14 cellular contexts compared by ENCODE assay signal in the genomic region with DNA sequence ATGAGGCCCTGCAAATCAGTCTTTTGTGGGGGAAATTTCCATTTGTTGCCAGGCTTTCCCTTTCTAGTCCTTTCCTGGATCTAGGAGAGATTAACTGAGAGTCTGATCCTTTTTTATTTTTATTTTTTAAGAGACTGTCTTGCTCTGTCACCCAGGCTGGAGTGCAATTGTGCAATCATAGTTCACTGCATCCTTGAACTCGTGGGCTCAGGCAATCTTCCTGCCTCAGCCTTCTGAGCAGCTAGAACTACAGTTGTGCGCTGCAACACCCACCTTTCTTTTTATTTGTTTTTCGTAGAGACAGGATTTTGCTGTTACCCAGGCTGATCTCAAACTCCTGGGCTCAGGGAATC. TPM values are rescaled to one million over a fixed set of nuclear protein-coding genes. Genes with fewer than 3 reads are reported as not detected.
A peak's percentile ranks its signal among the peaks of the same experiment; 100 is the strongest.
DNase-seq lines count a peak whose midpoint lies in the region; ATAC-seq, FAIRE-seq and TF ChIP-seq lines count a peak whose summit lies in the region.
"Had no signal": no experiment of that assay in that cellular context is flagged by ENCODE, and none has a peak within 500 bp of the region (broad histone marks: within the 10 kb centered on the region; RNA-seq: fewer than 3 reads in every experiment).

No MANE protein-coding gene starts in this region.

- POLR2A ChIA-PET in T-cell (lab: Charles Lee) = interaction anchor here (0.6 to 4.0 kb wide), 7 partner anchors 16 to 75 kb away, joined by 3 to 77 read pairs (median 10); a partner anchor contains a TSS

- H3K4me3 Mint-ChIP-seq in T-cell = no peak overlapping the region
- H3K4me3 Mint-ChIP-seq: activated T-cell treated with anti-CD3 and anti-CD28 coated beads, Interleukin-2, amount 50 U/mL, for 4 hours had no signal

- WGBS in HUES64 = 8% methylated on average over 3 of the region's 3 CpGs

- H3K4me1 ChIP-seq in HUES64 (ENCODE audit: insufficient read depth, low read length) = peaks cover 25% of the 10 kb centered on the region

- H3K9me3 Mint-ChIP-seq in T-cell = peaks cover 0 to 6% (median 3%) of the 10 kb centered on the region in 3 donors

- H3K9ac ChIP-seq in HUES64 (ENCODE audit: low read depth, low read length) = peak overlapping the region; percentile 95

- no peaks in the 10 kb centered on the region for H3K36me3 ChIP-seq in HUES64 (ENCODE audit: insufficient read depth, low read length)

- no peak for ATAC-seq in T-cell (replicated peaks in 1 of 4)
- ATAC-seq: activated T-cell treated with anti-CD3 and anti-CD28 coated beads, Interleukin-2, amount 50 U/mL, for 4 hours had no signal

- in situ Hi-C loops in Caki2 (cut with HindIII; ENCODE audit: low pct_unique_long_range_greater_than_20kb, low sequenced_read_pairs) = loop anchor here (25.0 kb wide), 1 partner anchor 727 kb away; no protein-coding TSS in a partner anchor

- no peak for TF ChIP-seq POLR2A in H54 (IDR thresholded peaks at IDR 0.05; ENCODE audit: low read depth, low read length)

- CTCF ChIA-PET in T-cell (lab: Charles Lee) = interaction anchor here (0.6 to 2.1 kb wide), 5 partner anchors 17 to 131 kb away, joined by 3 to 8 read pairs (median 3); a partner anchor contains a TSS

- H3K36me3 Mint-ChIP-seq in T-cell = no peaks in the 10 kb centered on the region

- DNase-seq in Caki2 (ENCODE audit: low read depth) (peak; percentile 33), T-cell (no peak), iris pigment epithelial cell (ENCODE audit: low read depth) (peak; percentile 31), NCI-H69 (lab: John Stamatoyannopoulos, UW) (no peak), DMS153 treated with DMSO at 0.1 percent for 48 hours (lab: John Stamatoyannopoulos, UW; ENCODE audit: unreplicated experiment) (no peak), H54 (ENCODE audit: insufficient read length, low spot score) (no peak), NCI-H82 (lab: John Stamatoyannopoulos, UW) (no peak)
- DNase-seq: activated T-cell treated with anti-CD3 and anti-CD28 coated beads, Interleukin-2, amount 50 U/mL, for 4 hours; DMS79; NCI-H1930 had no signal

- H3K27ac ChIP-seq in HUES64 (ENCODE audit: low read depth, low read length) = peak overlapping the region; percentile 94
- H3K27ac ChIP-seq: epithelial cell of prostate, VCaP had no signal

- no peaks in the 10 kb centered on the region for H3K27me3 ChIP-seq in HUES64 (ENCODE audit: insufficient read depth, low read length)

- peaks cover 28 to 36% (median 29%) of the 10 kb centered on the region in 3 donors for H3K4me1 Mint-ChIP-seq in T-cell

- H3K27ac Mint-ChIP-seq in T-cell = peak overlapping the region; percentile 3 to 21

- no peaks in the 10 kb centered on the region for H3K9me3 ChIP-seq in HUES64 (ENCODE audit: insufficient read depth, low read depth, low read length)

- peak overlapping the region; percentile 84 for H3K4me3 ChIP-seq in HUES64 (ENCODE audit: low read length)

- FAIRE-seq in H54 (lab: Jason Lieb, UNC) = no peak
- FAIRE-seq: islet of Langerhans had no signal

- H3K27me3 Mint-ChIP-seq in T-cell = no peaks in the 10 kb centered on the region

RNA-seq across cellular contexts. Expression of gene OR2B2, which starts 22.9 kb away (rescaled TPM):
- total RNA-seq in Caki2 (2014; rRNA removed; shearing (Covaris generic); ENCODE audit: low replicate concordance) = not detected in 2 replicates
- not detected for polyA plus RNA-seq in HUES64 (2013, experiment 1 of 2)
- polyA plus RNA-seq in HUES64 (2013, experiment 2 of 2) = not detected
- not detected for total RNA-seq in T-cell
- total RNA-seq: activated T-cell treated with anti-CD3 and anti-CD28 coated beads, Interleukin-2, amount 50 U/mL, for 4 hours had no signal

Comparison
In these comparisons a context has a peak if more than half of its experiments do, and no peak if none do; other contexts are left out.
1. DNase-seq: peak in Caki2 (single experiment) and iris pigment epithelial cell (single experiment); none in T-cell (0 of 34), NCI-H69 (single experiment), DMS153 treated with DMSO at 0.1 percent for 48 hours (single experiment), H54 (single experiment) and NCI-H82 (single experiment).